Comparison of ENCODE assay signal across 6 cellular contexts in genomic region chr12:113408899-113409298, GRCh38. TPM values are rescaled to one million over a fixed set of nuclear protein-coding genes. Genes with fewer than 3 reads are reported as not detected.
"Had no signal": no experiment of that assay in that cellular context is flagged by ENCODE, and none has a peak within 500 bp of the region (broad histone marks: within the 10 kb centered on the region; RNA-seq: fewer than 3 reads in every experiment).

No MANE protein-coding gene starts in this region.

RNA-seq across cellular contexts. Expression of gene SDS, which starts 5.2 kb away (rescaled TPM):
- total RNA-seq: GM23338, H1, H9, HepG2, HFFc6 had no signal
- polyA plus RNA-seq: HepG2, IgD-negative memory B cell had no signal

RNA-seq across cellular contexts. Expression of gene SDSL, which starts 13.3 kb away (rescaled TPM):
- total RNA-seq: GM23338 had no signal
- polyA plus RNA-seq: GM23338 had no signal
